ENCODE assay signal across 20 cellular contexts in the genomic region with DNA sequence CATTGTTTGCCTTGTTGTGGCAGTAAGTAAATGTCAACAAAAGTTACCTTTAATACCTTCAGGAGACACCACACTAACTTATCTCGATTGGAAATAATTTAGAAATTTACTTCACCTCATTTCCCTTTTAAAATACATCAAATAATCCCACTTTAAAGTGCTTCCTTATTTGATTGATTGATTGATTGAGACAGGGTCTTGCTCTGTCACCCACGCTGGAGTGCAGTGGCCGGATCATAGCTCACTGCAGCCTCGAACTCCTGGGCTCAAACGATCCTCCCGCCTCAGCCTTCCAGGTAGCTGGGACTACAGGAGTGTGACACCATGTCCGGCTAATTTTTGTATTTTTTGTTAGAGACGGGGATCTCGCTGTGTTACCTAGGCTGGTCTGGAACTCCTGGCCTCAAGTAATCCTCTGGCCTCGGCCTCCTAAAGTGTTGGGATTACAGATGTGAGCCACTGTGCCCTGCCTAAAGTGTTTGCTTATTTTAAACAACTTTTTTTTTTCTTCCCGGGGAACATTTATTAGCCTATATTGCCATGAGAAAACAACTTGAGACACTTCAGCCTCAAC. TPM values are rescaled to one million over a fixed set of nuclear protein-coding genes. Genes with fewer than 3 reads are reported as not detected.
A peak's percentile ranks its signal among the peaks of the same experiment; 100 is the strongest.
DNase-seq lines count a peak whose midpoint lies in the region; ATAC-seq lines count a peak whose summit lies in the region.
"Had no signal": no experiment of that assay in that cellular context is flagged by ENCODE, and none has a peak within 500 bp of the region (broad histone marks: within the 10 kb centered on the region; RNA-seq: fewer than 3 reads in every experiment).

No MANE protein-coding gene starts in this region.

- no peak overlapping the region for H2BK15ac ChIP-seq in neuronal stem cell (ENCODE audit: low read length)

- no peak overlapping the region for H4K91ac ChIP-seq in neuronal stem cell (ENCODE audit: low read depth, low read length, poor library complexity)

- H3K4me1 Mint-ChIP-seq in activated naive CD4-positive, alpha-beta T cell treated with anti-CD3 and anti-CD28 coated beads, Interleukin-2, amount 10 ng/mL, durations not matched to agents 7 days and 5 days, result peaks cover 5% of the 10 kb centered on the region
- peaks cover 12% of the 10 kb centered on the region for H3K4me1 Mint-ChIP-seq in T-helper 17 cell

- no peak overlapping the region for H3K14ac ChIP-seq in neuronal stem cell (ENCODE audit: low read length)

- H3K36me3 ChIP-seq in iPS-18a (ENCODE audit: control insufficient read depth, low read depth, low read length) (no peaks in the 10 kb centered on the region), neuronal stem cell (replicated peaks in 1 of 2; ENCODE audit: control insufficient read depth in 2 of 2, insufficient read depth in 2 of 2, low read length in 2 of 2) (no peaks in the 10 kb centered on the region)
- H3K36me3 ChIP-seq: BLaER1, SJCRH30 had no signal

- H3K18ac ChIP-seq in neuronal stem cell (ENCODE audit: low read length), result no peak overlapping the region

- H3K9ac ChIP-seq in iPS-18a (ENCODE audit: low read length) (no peak overlapping the region), neuronal stem cell (ENCODE audit: low read depth, low read length, poor library complexity) (no peak overlapping the region)
- H3K9ac ChIP-seq: BLaER1 had no signal

- ATAC-seq in T-helper 17 cell, result no peak
- no peak for ATAC-seq in GM19023 (IDR thresholded peaks at IDR 0.05; ENCODE audit: unreplicated experiment)

- H3K27ac ChIP-seq in iPS-18a (ENCODE audit: low read length) (no peak overlapping the region), neuronal stem cell (replicated peaks; ENCODE audit: low read length) (no peak overlapping the region)
- H3K27ac ChIP-seq: BLaER1, SJCRH30 had no signal

- H3K36me3 Mint-ChIP-seq in activated naive CD4-positive, alpha-beta T cell treated with anti-CD3 and anti-CD28 coated beads, Interleukin-2, amount 10 ng/mL, durations not matched to agents 7 days and 5 days, result no peaks in the 10 kb centered on the region
- H3K36me3 Mint-ChIP-seq in T-helper 17 cell (ENCODE audit: low read depth), result peaks cover 6% of the 10 kb centered on the region

- peak overlapping the region; percentile 14 for H3K4me3 ChIP-seq in iPS-18a (ENCODE audit: low read length)
- no peak overlapping the region for H3K4me3 ChIP-seq in neuronal stem cell (ENCODE audit: low read length in 2 of 2)
- H3K4me3 ChIP-seq: BLaER1, SJCRH30 had no signal

- H3K27ac Mint-ChIP-seq in activated naive CD4-positive, alpha-beta T cell treated with anti-CD3 and anti-CD28 coated beads, Interleukin-2, amount 10 ng/mL, durations not matched to agents 7 days and 5 days, result peak overlapping the region; percentile 37
- peak overlapping the region; percentile 77 for H3K27ac Mint-ChIP-seq in T-helper 17 cell
- H3K27ac Mint-ChIP-seq: CD4-positive, alpha-beta T cell had no signal

- no peaks in the 10 kb centered on the region for H3K79me1 ChIP-seq in neuronal stem cell (ENCODE audit: low read depth, low read length)

- CTCF ChIA-PET in activated naive CD4-positive, alpha-beta T cell treated with anti-CD3 and anti-CD28 coated beads, Interleukin-2, amount 10 ng/mL, durations not matched to agents 7 days and 5 days (lab: Charles Lee), result interaction anchor here (1.6 kb wide), 1 partner anchor 10 kb away, joined by 4 read pairs; no protein-coding TSS in a partner anchor

- H2AK5ac ChIP-seq in neuronal stem cell (ENCODE audit: low read depth, low read length), result no peak overlapping the region

- H2BK120ac ChIP-seq in neuronal stem cell (ENCODE audit: low read depth, low read length), result no peak overlapping the region

- no peak overlapping the region for H3K4me3 Mint-ChIP-seq in activated naive CD4-positive, alpha-beta T cell treated with anti-CD3 and anti-CD28 coated beads, Interleukin-2, amount 10 ng/mL, durations not matched to agents 7 days and 5 days
- peak overlapping the region; percentile 7 for H3K4me3 Mint-ChIP-seq in T-helper 17 cell
- H3K4me3 Mint-ChIP-seq: CD4-positive, alpha-beta T cell had no signal

- H3K27me3 Mint-ChIP-seq in activated naive CD4-positive, alpha-beta T cell treated with anti-CD3 and anti-CD28 coated beads, Interleukin-2, amount 10 ng/mL, durations not matched to agents 7 days and 5 days, result peaks cover 85% of the 10 kb centered on the region
- peaks cover 99% of the 10 kb centered on the region for H3K27me3 Mint-ChIP-seq in T-helper 17 cell

- H3K4ac ChIP-seq in neuronal stem cell (ENCODE audit: low read length), result no peak overlapping the region

- H3K4me2 ChIP-seq in neuronal stem cell (ENCODE audit: insufficient read depth, low read length, poor library complexity, severe bottlenecking), result no peak overlapping the region
- H3K4me2 ChIP-seq: BLaER1 had no signal

- no peaks in the 10 kb centered on the region for H3K9me3 Mint-ChIP-seq in activated naive CD4-positive, alpha-beta T cell treated with anti-CD3 and anti-CD28 coated beads, Interleukin-2, amount 10 ng/mL, durations not matched to agents 7 days and 5 days
- H3K9me3 Mint-ChIP-seq: CD4-positive, alpha-beta T cell had no signal

- 100% methylated on average over 1 of the region's 11 CpGs; no CpG with 5 or more reads in 1 of the 2 donors for WGBS in neuronal stem cell (ENCODE audit: extremely low coverage in 2 of 2, insufficient read length in 2 of 2, insufficient replicate concordance in 1 of 2), 2 donors

- H3K9me3 ChIP-seq in T-helper 17 cell (ENCODE audit: control insufficient read depth, low read length, poor library complexity, severe bottlenecking) (no peaks in the 10 kb centered on the region), iPS-18a (ENCODE audit: control insufficient read depth, low read depth, low read length) (no peaks in the 10 kb centered on the region), neuronal stem cell (replicated peaks in 1 of 2; ENCODE audit: control insufficient read depth in 2 of 2, insufficient read depth in 1 of 2, low read depth in 1 of 2, low read length in 2 of 2) (peaks cover 0 to 6% of the 10 kb centered on the region in 2 donors)
- H3K9me3 ChIP-seq: Caco-2 had no signal

- no peak overlapping the region for H3K23ac ChIP-seq in neuronal stem cell (ENCODE audit: low read depth, low read length, poor library complexity)

- H3K27me3 ChIP-seq in iPS-18a (ENCODE audit: control insufficient read depth, insufficient read depth, low read length) (peaks cover 100% of the 10 kb centered on the region), neuronal stem cell (ENCODE audit: control insufficient read depth in 3 of 3, insufficient read depth in 3 of 3, low read depth in 1 of 3, low read length in 3 of 3) (peaks cover 48 to 100% (median 90%) of the 10 kb centered on the region in 3 experiments)
- H3K27me3 ChIP-seq: SJCRH30 had no signal

- H3K4me1 ChIP-seq in iPS-18a (ENCODE audit: control insufficient read depth, low read depth, low read length), result peaks cover 31% of the 10 kb centered on the region
- H3K4me1 ChIP-seq in neuronal stem cell (ENCODE audit: control insufficient read depth in 2 of 2, insufficient read depth in 1 of 2, low read depth in 1 of 2, low read length in 2 of 2), result peaks cover 0 to 6% of the 10 kb centered on the region in 2 donors

- H4K8ac ChIP-seq in neuronal stem cell (ENCODE audit: low read depth, low read length), result no peak overlapping the region

- H2AFZ ChIP-seq in neuronal stem cell (ENCODE audit: low read length), result no peak overlapping the region

- no peak overlapping the region for H2BK12ac ChIP-seq in neuronal stem cell (ENCODE audit: low read length)

- H2BK5ac ChIP-seq in neuronal stem cell (ENCODE audit: low read length), result no peak overlapping the region

- DNase-seq in activated naive CD4-positive, alpha-beta T cell treated with anti-CD3 and anti-CD28 coated beads, Interleukin-2, amount 10 ng/mL, durations not matched to agents 7 days and 5 days, result no peak
- no peak for DNase-seq in activated naive CD4-positive, alpha-beta T cell treated with Interleukin-2 at 50 U/mL for 16 hours
- no peak for DNase-seq in T-helper 17 cell
- DNase-seq in medulla oblongata (ENCODE audit: extremely low spot score), result no peak
- no peak for DNase-seq in neuronal stem cell (ENCODE audit: low spot score)
- DNase-seq: Caco-2; CD4-positive, alpha-beta T cell; DMS 273 treated with DMSO at 0.1 percent for 48 hours; DMS79 treated with DMSO at 0.1 percent for 48 hours; GOT3; Kasumi-1; NCI-H1694; NCI-H446; NCI-H526 treated with DMSO at 0.1 percent for 48 hours; OCI-M1; SJCRH30 had no signal

RNA-seq across cellular contexts. Expression of a gene that starts 12.0 kb away (rescaled TPM):
- not detected for total RNA-seq in T-helper 17 cell
- polyA plus RNA-seq in neuronal stem cell (2013, experiment 1 of 2), result 0.04 TPM
- polyA plus RNA-seq in neuronal stem cell (2013, experiment 2 of 2), result not detected
- total RNA-seq: Caco-2; CD4-positive, alpha-beta T cell; MCF 10A had no signal
